Comparison of ENCODE assay signal across 14 cellular contexts in the genomic region with DNA sequence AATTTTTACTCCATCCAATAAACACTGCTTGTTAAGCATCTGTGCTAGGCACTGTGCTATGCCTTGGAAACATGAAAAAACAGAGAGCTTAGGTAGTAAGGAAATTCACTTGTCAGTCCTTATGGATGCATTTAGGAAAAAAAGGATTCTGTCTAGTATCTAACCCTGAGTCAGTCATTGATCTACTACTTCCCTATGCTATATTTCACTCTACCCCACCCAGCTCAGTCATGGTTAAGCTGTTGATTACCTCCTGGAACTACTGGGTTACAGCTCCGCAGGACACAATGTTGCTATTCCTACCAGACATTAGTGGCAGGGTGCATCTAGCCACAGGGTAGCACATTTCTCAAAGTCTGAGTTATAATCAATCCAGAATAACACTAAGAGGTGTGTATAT. TPM values are rescaled to one million over a fixed set of nuclear protein-coding genes. Genes with fewer than 3 reads are reported as not detected.
DNase-seq lines count a peak whose midpoint lies in the region; ATAC-seq, FAIRE-seq and TF ChIP-seq lines count a peak whose summit lies in the region.
"Had no signal": no experiment of that assay in that cellular context is flagged by ENCODE, and none has a peak within 500 bp of the region (broad histone marks: within the 10 kb centered on the region; RNA-seq: fewer than 3 reads in every experiment).

No MANE protein-coding gene starts in this region.

- DNase-seq in activated naive CD4-positive, alpha-beta T cell treated with anti-CD3 and anti-CD28 coated beads, Interleukin-2, amount 50 U/mL, for 72 hours (ENCODE audit: low spot score in 2 of 2): no peak
- DNase-seq in activated naive CD4-positive, alpha-beta T cell (lab: John Stamatoyannopoulos, UW): no peak
- DNase-seq in foreskin keratinocyte (peak in 1 of 2 donors; percentile 23), type B pancreatic cell (ENCODE audit: extremely low spot score, unreplicated experiment) (no peak), NCI-H2107 treated with DMSO at 0.1 percent for 48 hours (lab: John Stamatoyannopoulos, UW; ENCODE audit: unreplicated experiment) (no peak), Ammon's horn (ENCODE audit: low spot score) (no peak), GM12892 (ENCODE audit: insufficient read length) (no peak)
- DNase-seq: AML-193, NCI-H2081 treated with DMSO at 0.1 percent for 48 hours, nucleus accumbens, T-helper 9 cell had no signal

- H3K4me3 Mint-ChIP-seq in activated naive CD8-positive, alpha-beta T cell: peak overlapping the region; percentile 68
- H3K4me3 Mint-ChIP-seq in type B pancreatic cell: no peak overlapping the region

- H3K27ac ChIP-seq in foreskin keratinocyte: peak overlapping the region; percentile 99

- TF ChIP-seq POLR2A in GM12892 (IDR thresholded peaks at IDR 0.05; ENCODE audit: low read depth, low read length): no peak

- H3K27me3 Mint-ChIP-seq in activated naive CD8-positive, alpha-beta T cell: no peaks in the 10 kb centered on the region
- H3K27me3 Mint-ChIP-seq in type B pancreatic cell: no peaks in the 10 kb centered on the region

- H3K36me3 Mint-ChIP-seq in activated naive CD4-positive, alpha-beta T cell treated with anti-CD3 and anti-CD28 coated beads, Interleukin-2, amount 50 U/mL, for 72 hours: peaks cover 11 to 24% of the 10 kb centered on the region in 2 donors
- no peaks in the 10 kb centered on the region for H3K36me3 Mint-ChIP-seq in activated naive CD8-positive, alpha-beta T cell
- H3K36me3 Mint-ChIP-seq in type B pancreatic cell: no peaks in the 10 kb centered on the region

- H3K4me1 ChIP-seq in foreskin keratinocyte: peaks cover 33% of the 10 kb centered on the region

- peak overlapping the region; percentile 31 to 78 for H3K27ac Mint-ChIP-seq in activated naive CD4-positive, alpha-beta T cell treated with anti-CD3 and anti-CD28 coated beads, Interleukin-2, amount 50 U/mL, for 72 hours
- peak overlapping the region; percentile 92 for H3K27ac Mint-ChIP-seq in activated naive CD8-positive, alpha-beta T cell
- peak overlapping the region; percentile 83 for H3K27ac Mint-ChIP-seq in type B pancreatic cell

- peaks cover 54% of the 10 kb centered on the region for H3K4me1 Mint-ChIP-seq in activated naive CD8-positive, alpha-beta T cell (ENCODE audit: low read depth)
- peaks cover 11% of the 10 kb centered on the region for H3K4me1 Mint-ChIP-seq in type B pancreatic cell (ENCODE audit: unreplicated experiment)

- ATAC-seq in activated naive CD4-positive, alpha-beta T cell treated with anti-CD3 and anti-CD28 coated beads, Interleukin-2, amount 50 U/mL, for 72 hours: no peak
- peak; percentile 2 for ATAC-seq in foreskin keratinocyte

- no peak for TF ChIP-seq CTCF in foreskin keratinocyte (conservative IDR thresholded peaks at IDR 0.05)
- TF ChIP-seq CTCF in type B pancreatic cell (conservative IDR thresholded peaks at IDR 0.05): no peak

- no peaks in the 10 kb centered on the region for H3K9me3 Mint-ChIP-seq in activated naive CD4-positive, alpha-beta T cell treated with anti-CD3 and anti-CD28 coated beads, Interleukin-2, amount 50 U/mL, for 72 hours
- H3K9me3 Mint-ChIP-seq in activated naive CD8-positive, alpha-beta T cell (ENCODE audit: low read depth): no peaks in the 10 kb centered on the region
- no peaks in the 10 kb centered on the region for H3K9me3 Mint-ChIP-seq in type B pancreatic cell

- no peak for FAIRE-seq in GM12892 (lab: Jason Lieb, UNC)
- FAIRE-seq: colon had no signal

- H3K27me3 ChIP-seq in foreskin keratinocyte: no peaks in the 10 kb centered on the region
- H3K27me3 ChIP-seq: MG63 had no signal

RNA-seq across cellular contexts. Expression of gene USP53, which starts 2.9 kb away (rescaled TPM):
- total RNA-seq in activated naive CD4-positive, alpha-beta T cell treated with anti-CD3 and anti-CD28 coated beads, Interleukin-2, amount 50 U/mL, for 72 hours: 10 to 100 TPM; 16.7 to 24.4 TPM
- total RNA-seq in foreskin keratinocyte (22.7 and 24.5 TPM in 2 replicates), type B pancreatic cell (ENCODE audit: low replicate concordance) (16.4 and 29.0 TPM in 2 replicates)
- polyA plus RNA-seq in foreskin keratinocyte: 3.0 and 4.3 TPM in 2 replicates
- polyA plus RNA-seq in GM12892 (2012; ENCODE audit: missing spikeins): 2.7 TPM
